ENCODE assay signal across 8 cellular contexts in the genomic region with DNA sequence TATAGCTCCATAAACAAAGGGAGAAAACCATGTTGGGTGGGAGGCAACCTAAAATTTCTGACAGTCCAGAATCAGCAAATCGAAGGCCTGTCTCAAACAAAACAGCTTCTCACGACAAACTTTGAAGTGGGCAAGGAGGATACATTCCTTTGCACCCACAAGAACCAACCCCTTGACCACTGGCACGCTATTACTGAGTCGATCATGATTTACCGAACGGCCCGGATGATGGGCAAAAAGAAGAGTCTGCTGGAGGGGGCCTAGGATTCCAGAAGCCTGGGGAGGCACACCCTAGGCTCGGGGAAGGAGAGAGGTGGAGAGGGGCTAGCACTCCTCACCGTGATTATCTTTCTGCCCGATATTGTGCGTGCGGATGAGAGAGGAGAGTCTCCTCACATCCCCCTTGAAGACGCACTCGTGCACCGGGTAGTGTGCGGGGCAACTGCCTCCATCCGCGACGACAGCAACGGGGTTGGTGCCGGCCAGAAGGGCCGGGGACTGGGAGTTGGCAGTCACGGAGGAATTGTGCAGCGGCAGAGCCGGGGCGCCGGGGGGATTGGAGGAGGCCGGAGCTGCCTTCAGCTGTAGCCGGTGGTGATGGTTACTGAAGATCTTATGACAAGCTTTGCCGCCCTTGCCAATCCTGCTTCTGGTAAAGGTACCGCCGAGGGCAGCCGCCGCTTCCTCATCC. TPM values are rescaled to one million over a fixed set of nuclear protein-coding genes. Genes with fewer than 3 reads are reported as not detected.
A peak's percentile ranks its signal among the peaks of the same experiment; 100 is the strongest.
DNase-seq lines count a peak whose midpoint lies in the region; ATAC-seq, FAIRE-seq and TF ChIP-seq lines count a peak whose summit lies in the region.

No MANE protein-coding gene starts in this region.

- H3K27ac Mint-ChIP-seq in progenitor cell of endocrine pancreas = peak overlapping the region; percentile 99

- H3K4me1 ChIP-seq in heart left ventricle = peaks cover 0 to 54% (median 38%) of the 10 kb centered on the region in 12 donors

- no peak for FAIRE-seq in D721Med (lab: Jason Lieb, UNC)

- H3K9me3 Mint-ChIP-seq in progenitor cell of endocrine pancreas (ENCODE audit: low read depth) = no peaks in the 10 kb centered on the region

- peaks cover 16% of the 10 kb centered on the region for H3K4me1 Mint-ChIP-seq in progenitor cell of endocrine pancreas (ENCODE audit: low read depth)

- 0 to 1% (median 0%) methylated on average over 29 to 34 of the region's 34 CpGs for WGBS in heart left ventricle, 4 donors

- H3K36me3 Mint-ChIP-seq in progenitor cell of endocrine pancreas (ENCODE audit: insufficient read depth) = peaks cover 1% of the 10 kb centered on the region

- ATAC-seq in HG02759 (IDR thresholded peaks at IDR 0.05; ENCODE audit: unreplicated experiment) = peak; percentile 30
- peak; percentile 12 to 52 (median 32) for ATAC-seq in heart left ventricle

- H3K9me3 ChIP-seq in heart left ventricle = no peaks in the 10 kb centered on the region

- peak; percentile 5 to 26 for DNase-seq in stimulated activated CD4-positive, alpha-beta T cell treated with anti-CD3 and anti-CD28 coated beads, Interleukin-12 subunit alpha, Interleukin-12 subunit beta, amount 100 ng/mL, for 24 hours (ENCODE audit: low read depth in 2 of 2)
- no peak for DNase-seq in stimulated activated CD4-positive, alpha-beta T cell treated with anti-CD3 and anti-CD28 coated beads, Interleukin-4, amount 100 ng/mL, for 4 hours
- peak; percentile 76 for DNase-seq in NCI-H226
- DNase-seq in activated gamma-delta T cell treated with anti-CD3 and anti-CD28 coated beads, Interleukin-2, amount 50 U/mL, for 16 hours (ENCODE audit: low read depth) = peak; percentile 2
- peak in 1 of 5 donors; percentile 70 for DNase-seq in heart left ventricle
- peak; percentile 11 for DNase-seq in progenitor cell of endocrine pancreas (ENCODE audit: low spot score, unreplicated experiment)
- DNase-seq in D721Med (ENCODE audit: insufficient read length, low spot score) = no peak

- TF ChIP-seq CTCF in heart left ventricle (IDR thresholded peaks at IDR 0.05) (no peak), progenitor cell of endocrine pancreas (IDR thresholded peaks at IDR 0.05; ENCODE audit: unreplicated experiment) (no peak), D721Med (IDR thresholded peaks at IDR 0.05; ENCODE audit: insufficient read depth, missing control alignments) (no peak)

- no peaks in the 10 kb centered on the region for H3K27me3 Mint-ChIP-seq in progenitor cell of endocrine pancreas

- no peak for TF ChIP-seq POLR2A in heart left ventricle (IDR thresholded peaks at IDR 0.05)

- no peaks in the 10 kb centered on the region for H3K27me3 ChIP-seq in heart left ventricle

- intact Hi-C loops in heart left ventricle (cut with DNase I) = loop anchor here in 9 of 10 donors (1.0 to 10.0 kb wide), 8 partner anchors 57 to 149 kb away; partner anchors contain the start of genes CTH (in 7 of the 9), SRSF11 (in 5 of the 9) and LRRC40 (in 3 of the 9)

- peak overlapping the region; percentile 78 to 96 (median 90) for H3K27ac ChIP-seq in heart left ventricle

- peaks cover 0 to 9% (median 0%) of the 10 kb centered on the region in 9 donors for H3K36me3 ChIP-seq in heart left ventricle

- peak overlapping the region; percentile 71 to 95 (median 86) for H3K4me3 ChIP-seq in heart left ventricle

- H3K4me3 Mint-ChIP-seq in progenitor cell of endocrine pancreas (ENCODE audit: low read depth) = peak overlapping the region; percentile 93

RNA-seq across cellular contexts. Expression of gene ANKRD13C, which starts 0.7 kb away (rescaled TPM):
- total RNA-seq in heart left ventricle (10 to 100 TPM in 7 of 9 donors, 1 to 10 TPM in 2; 8.5 to 14.8 (median 11.1) TPM), progenitor cell of endocrine pancreas (19.6 and 21.5 TPM in 2 replicates)
- 10 to 100 TPM in 1 of 2 donors, 1 to 10 TPM in 1; 4.0 to 10.0 TPM for polyA plus RNA-seq in heart left ventricle

RNA-seq across cellular contexts. Expression of gene CTH, which starts 57.3 kb away (rescaled TPM):
- total RNA-seq in heart left ventricle = 1 to 10 TPM in 7 of 9 donors, under 1 TPM in 2; 0.74 to 3.9 (median 1.6) TPM
- 1 to 10 TPM; 1.5 to 2.7 TPM for polyA plus RNA-seq in heart left ventricle
- total RNA-seq in progenitor cell of endocrine pancreas = 17.3 and 17.6 TPM in 2 replicates

Comparison
In these comparisons a context has a peak if more than half of its experiments do, and no peak if none do; other contexts are left out.
1. DNase-seq: peak in stimulated activated CD4-positive, alpha-beta T cell treated with anti-CD3 and anti-CD28 coated beads, Interleukin-12 subunit alpha, Interleukin-12 subunit beta, amount 100 ng/mL, for 24 hours (2 of 2), NCI-H226 (single experiment), activated gamma-delta T cell treated with anti-CD3 and anti-CD28 coated beads, Interleukin-2, amount 50 U/mL, for 16 hours (single experiment) and progenitor cell of endocrine pancreas (single experiment); none in stimulated activated CD4-positive, alpha-beta T cell treated with anti-CD3 and anti-CD28 coated beads, Interleukin-4, amount 100 ng/mL, for 4 hours (0 of 2) and D721Med (single experiment).